ENCODE assay signal across 17 cellular contexts in genomic region chr19:48772503-48772953, GRCh38. TPM values are rescaled to one million over a fixed set of nuclear protein-coding genes. Genes with fewer than 3 reads are reported as not detected.
DNase-seq lines count a peak whose midpoint lies in the region; ATAC-seq and TF ChIP-seq lines count a peak whose summit lies in the region.
"Had no signal": no experiment of that assay in that cellular context is flagged by ENCODE, and none has a peak within 500 bp of the region (broad histone marks: within the 10 kb centered on the region; RNA-seq: fewer than 3 reads in every experiment).

No MANE protein-coding gene starts in this region.

- peaks cover 18% of the 10 kb centered on the region for H3K4me1 ChIP-seq in adipocyte (ENCODE audit: control insufficient read depth, insufficient read depth, low read length)
- peaks cover 0 to 13% (median 5%) of the 10 kb centered on the region in 9 donors for H3K4me1 ChIP-seq in heart right ventricle
- peaks cover 39% of the 10 kb centered on the region for H3K4me1 ChIP-seq in psoas muscle
- no peaks in the 10 kb centered on the region for H3K4me1 ChIP-seq in MM.1S (ENCODE audit: low read length)

- no peaks in the 10 kb centered on the region for H4K20me1 ChIP-seq in MM.1S (ENCODE audit: insufficient read depth, low read length)

- TF ChIP-seq CTCF in heart right ventricle (IDR thresholded peaks at IDR 0.05) (no peak), psoas muscle (IDR thresholded peaks at IDR 0.05) (no peak), MM.1S (IDR thresholded peaks at IDR 0.05; ENCODE audit: low read length) (no peak)

- H3K4me1 Mint-ChIP-seq in activated naive CD8-positive, alpha-beta T cell treated with anti-CD3 and anti-CD28 coated beads, Interleukin-2, amount 50 U/mL, for 24 hours, result peaks cover 3% of the 10 kb centered on the region
- H3K4me1 Mint-ChIP-seq: stimulated activated effector memory CD8-positive, alpha-beta T cell treated with anti-CD3 and anti-CD28 coated beads, Interleukin-12 subunit alpha, Interleukin-12 subunit beta, amount 100 ng/mL, for 72 hours had no signal

- no peaks in the 10 kb centered on the region for H3K36me3 Mint-ChIP-seq in activated naive CD8-positive, alpha-beta T cell treated with anti-CD3 and anti-CD28 coated beads, Interleukin-2, amount 50 U/mL, for 24 hours (ENCODE audit: low read depth)

- DNase-seq in adipocyte (ENCODE audit: low read depth) (no peak), heart right ventricle (peak in 1 of 2 donors; percentile 55), psoas muscle (peak; percentile 73 to 87), MM.1S (no peak), NCI-H1092 (lab: John Stamatoyannopoulos, UW) (no peak)
- no peak for DNase-seq in activated naive CD8-positive, alpha-beta T cell treated with anti-CD3 and anti-CD28 coated beads, Interleukin-2, amount 50 U/mL, for 24 hours
- DNase-seq: activated CD4-positive, alpha-beta T cell treated with anti-CD3 and anti-CD28 coated beads for 48 hours; activated T-cell treated with anti-CD3 and anti-CD28 coated beads, Interleukin-2, amount 50 U/mL, for 1 hour; mucosa of descending colon; posterior cingulate gyrus; SIG-M5; stimulated activated CD4-positive, alpha-beta T cell treated with anti-CD3 and anti-CD28 coated beads, Interleukin-4, amount 100 ng/mL, for 24 hours had no signal

- H3K4me3 ChIP-seq in adipocyte (ENCODE audit: low read length), result peak overlapping the region; percentile 33
- H3K4me3 ChIP-seq in heart right ventricle, result no peak overlapping the region
- no peak overlapping the region for H3K4me3 ChIP-seq in psoas muscle
- no peak overlapping the region for H3K4me3 ChIP-seq in MM.1S (ENCODE audit: low read length)
- H3K4me3 ChIP-seq: coronary artery, mucosa of descending colon had no signal

- H3K36me3 ChIP-seq in adipocyte (ENCODE audit: control insufficient read depth, insufficient read depth, low read length, severe bottlenecking) (no peaks in the 10 kb centered on the region), heart right ventricle (no peaks in the 10 kb centered on the region), psoas muscle (ENCODE audit: insufficient read depth in 1 of 2, low read depth in 1 of 2) (no peaks in the 10 kb centered on the region), MM.1S (replicated peaks; ENCODE audit: insufficient read depth, low read length) (no peaks in the 10 kb centered on the region)

- no peak overlapping the region for H2AFZ ChIP-seq in MM.1S (ENCODE audit: low read length)

- H3K27ac ChIP-seq in heart right ventricle (peak overlapping the region in 7 of 10 donors; percentile 3 to 77 (median 58)), psoas muscle (peak overlapping the region; percentile 88), MM.1S (ENCODE audit: low read length) (no peak overlapping the region)
- H3K27ac ChIP-seq: coronary artery, HL-60 had no signal

- ATAC-seq in heart right ventricle (peak; percentile 43 to 81 (median 75)), psoas muscle (peak; percentile 77 to 87 (median 82))
- no peak for ATAC-seq in activated naive CD8-positive, alpha-beta T cell treated with anti-CD3 and anti-CD28 coated beads, Interleukin-2, amount 50 U/mL, for 24 hours
- ATAC-seq: mucosa of descending colon; stimulated activated effector memory CD8-positive, alpha-beta T cell treated with anti-CD3 and anti-CD28 coated beads, Interleukin-12 subunit alpha, Interleukin-12 subunit beta, amount 100 ng/mL, for 72 hours had no signal

- H3F3A ChIP-seq in MM.1S (ENCODE audit: insufficient read depth, low read length), result no peaks in the 10 kb centered on the region

- H3K27me3 Mint-ChIP-seq in activated naive CD8-positive, alpha-beta T cell treated with anti-CD3 and anti-CD28 coated beads, Interleukin-2, amount 50 U/mL, for 24 hours, result peaks cover 14% of the 10 kb centered on the region

- H3K9ac ChIP-seq in adipocyte (ENCODE audit: low read length) (no peak overlapping the region), MM.1S (ENCODE audit: low read length) (no peak overlapping the region)

- intact Hi-C loops in heart right ventricle (cut with DNase I), result no loop called here
- intact Hi-C loops in psoas muscle (cut with DNase I), result no loop called here

- H3K4me3 Mint-ChIP-seq in activated naive CD8-positive, alpha-beta T cell treated with anti-CD3 and anti-CD28 coated beads, Interleukin-2, amount 50 U/mL, for 24 hours, result no peak overlapping the region
- H3K4me3 Mint-ChIP-seq: stimulated activated effector memory CD8-positive, alpha-beta T cell treated with anti-CD3 and anti-CD28 coated beads, Interleukin-12 subunit alpha, Interleukin-12 subunit beta, amount 100 ng/mL, for 72 hours had no signal

- H3K27me3 ChIP-seq in adipocyte (replicated peaks; ENCODE audit: control insufficient read depth, insufficient read depth, low read length), result no peaks in the 10 kb centered on the region
- no peaks in the 10 kb centered on the region for H3K27me3 ChIP-seq in heart right ventricle
- H3K27me3 ChIP-seq in psoas muscle (ENCODE audit: insufficient read depth in 3 of 3, low read length in 2 of 3), result no peaks in the 10 kb centered on the region
- peaks cover 66% of the 10 kb centered on the region for H3K27me3 ChIP-seq in MM.1S (replicated peaks; ENCODE audit: insufficient read depth, low read length)

- H3K4me2 ChIP-seq in MM.1S (ENCODE audit: low read depth, low read length), result no peak overlapping the region

- no peaks in the 10 kb centered on the region for H3K79me2 ChIP-seq in MM.1S (ENCODE audit: low read length)

- H3K9me3 Mint-ChIP-seq in activated naive CD8-positive, alpha-beta T cell treated with anti-CD3 and anti-CD28 coated beads, Interleukin-2, amount 50 U/mL, for 24 hours, result no peaks in the 10 kb centered on the region
- H3K9me3 Mint-ChIP-seq: stimulated activated effector memory CD8-positive, alpha-beta T cell treated with anti-CD3 and anti-CD28 coated beads, Interleukin-12 subunit alpha, Interleukin-12 subunit beta, amount 100 ng/mL, for 72 hours had no signal

- no peaks in the 10 kb centered on the region for H3K9me2 ChIP-seq in MM.1S (replicated peaks; ENCODE audit: insufficient read depth, low read length)

- H3K9me3 ChIP-seq in adipocyte (ENCODE audit: control insufficient read depth, low read length) (no peaks in the 10 kb centered on the region), heart right ventricle (no peaks in the 10 kb centered on the region), psoas muscle (no peaks in the 10 kb centered on the region), MM.1S (replicated peaks; ENCODE audit: insufficient read depth, low read length) (no peaks in the 10 kb centered on the region)
- H3K9me3 ChIP-seq: mucosa of descending colon had no signal

- 49 to 51% methylated on average over 13 of the region's 13 CpGs for WGBS in heart right ventricle, 2 donors
- WGBS in psoas muscle, 3 donors, result 19 to 20% (median 19%) methylated on average over 13 of the region's 13 CpGs

- H3K27ac Mint-ChIP-seq in activated naive CD8-positive, alpha-beta T cell treated with anti-CD3 and anti-CD28 coated beads, Interleukin-2, amount 50 U/mL, for 24 hours, result no peak overlapping the region
- H3K27ac Mint-ChIP-seq: stimulated activated effector memory CD8-positive, alpha-beta T cell treated with anti-CD3 and anti-CD28 coated beads, Interleukin-12 subunit alpha, Interleukin-12 subunit beta, amount 100 ng/mL, for 72 hours had no signal

RNA-seq across cellular contexts. Expression of gene FGF21, which starts 17.2 kb away (rescaled TPM):
- not detected for total RNA-seq in heart right ventricle
- polyA plus RNA-seq in heart right ventricle, result not detected
- 1 to 10 TPM in 2 of 4 donors, not detected in 2; 1.7 to 6.2 TPM for total RNA-seq in psoas muscle
- polyA plus RNA-seq in psoas muscle, result under 1 TPM in 2 of 3 donors, not detected in 1; 0.06 to 0.31 TPM
- total RNA-seq: mucosa of descending colon had no signal
- polyA plus RNA-seq: adipose tissue, BJ had no signal

RNA-seq across cellular contexts. Expression of gene FUT1, which starts 20.1 kb away (rescaled TPM):
- total RNA-seq in heart right ventricle (1 to 10 TPM; 1.8 to 5.7 (median 2.7) TPM), psoas muscle (1 to 10 TPM; 1.6 to 2.3 (median 2.0) TPM)
- polyA plus RNA-seq in heart right ventricle (1 to 10 TPM; 2.2 to 5.4 TPM), psoas muscle (1 to 10 TPM; 1.1 to 1.3 (median 1.3) TPM)

RNA-seq across cellular contexts. Expression of gene IZUMO1, which starts 25.8 kb away (rescaled TPM):
- total RNA-seq in heart right ventricle, result under 1 TPM in 9 of 10 donors, not detected in 1; 0.12 to 0.95 (median 0.68) TPM
- 1 to 10 TPM in 1 of 2 donors, under 1 TPM in 1; 0.39 to 1.3 TPM for polyA plus RNA-seq in heart right ventricle
- total RNA-seq in psoas muscle, result under 1 TPM in 3 of 4 donors, not detected in 1; 0.26 to 0.76 (median 0.36) TPM
- polyA plus RNA-seq in psoas muscle, result under 1 TPM in 2 of 3 donors, not detected in 1; 0.18 to 0.66 TPM
- total RNA-seq: mucosa of descending colon had no signal
- polyA plus RNA-seq: BJ had no signal

RNA-seq across cellular contexts. Expression of gene RASIP1, which starts 32.1 kb away (rescaled TPM):
- total RNA-seq in heart right ventricle (10 to 100 TPM; 13.6 to 23.5 (median 15.4) TPM), psoas muscle (1 to 10 TPM; 6.9 to 9.7 (median 8.0) TPM)
- polyA plus RNA-seq in heart right ventricle (10 to 100 TPM; 19.9 to 27.3 TPM), psoas muscle (1 to 10 TPM; 3.9 to 7.7 (median 4.9) TPM)

RNA-seq across cellular contexts. Expression of gene BCAT2, which starts 38.3 kb away (rescaled TPM):
- total RNA-seq in heart right ventricle (10 to 100 TPM; 49.9 to 77.8 (median 65.2) TPM), psoas muscle (10 to 100 TPM; 24.6 to 48.5 (median 29.9) TPM)
- polyA plus RNA-seq in heart right ventricle (10 to 100 TPM; 43.7 to 96.7 TPM), psoas muscle (10 to 100 TPM; 14.4 to 22.9 (median 20.0) TPM)

Comparison
In these comparisons a context has a peak if more than half of its experiments do, and no peak if none do; other contexts are left out.
1. DNase-seq: peak in psoas muscle (2 of 2); none in adipocyte (single experiment), MM.1S (single experiment), NCI-H1092 (single experiment) and activated naive CD8-positive, alpha-beta T cell treated with anti-CD3 and anti-CD28 coated beads, Interleukin-2, amount 50 U/mL, for 24 hours (single experiment).